18 cellular contexts compared by ENCODE assay signal in the genomic region with DNA sequence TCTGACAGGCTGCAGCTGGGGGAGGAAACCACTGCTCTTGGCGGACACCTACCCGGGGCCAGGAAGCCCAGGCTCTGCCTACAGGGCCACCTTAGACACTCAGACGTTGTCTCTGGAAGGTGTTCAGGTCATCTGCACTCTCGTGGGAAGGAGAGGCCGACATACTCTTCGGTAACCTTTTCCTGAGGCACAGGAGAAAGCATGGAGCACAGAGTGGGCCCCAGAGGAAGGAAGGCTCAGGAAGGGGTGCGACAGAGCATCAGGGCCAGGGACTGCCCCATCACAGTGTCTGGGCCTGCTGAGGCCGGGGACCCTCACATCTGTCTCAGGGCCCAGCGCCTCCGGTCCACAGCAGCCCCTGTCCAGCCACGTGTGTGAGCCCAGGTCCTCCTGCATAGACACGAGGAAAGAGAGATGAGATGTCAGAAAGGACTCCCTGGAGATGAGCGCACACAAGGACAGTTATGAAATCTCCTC. TPM values are rescaled to one million over a fixed set of nuclear protein-coding genes. Genes with fewer than 3 reads are reported as not detected.
DNase-seq lines count a peak whose midpoint lies in the region; ATAC-seq and TF ChIP-seq lines count a peak whose summit lies in the region.
"Had no signal": no experiment of that assay in that cellular context is flagged by ENCODE, and none has a peak within 500 bp of the region (broad histone marks: within the 10 kb centered on the region; RNA-seq: fewer than 3 reads in every experiment).

No MANE protein-coding gene starts in this region.

- ATAC-seq in stimulated activated effector memory CD8-positive, alpha-beta T cell treated with anti-CD3 and anti-CD28 coated beads, Interleukin-12 subunit alpha, Interleukin-12 subunit beta, amount 100 ng/mL, for 72 hours: no peak
- ATAC-seq in HG02884 (IDR thresholded peaks at IDR 0.05; ENCODE audit: unreplicated experiment): no peak
- ATAC-seq: left colon; stimulated activated memory B cell treated with anti-CD40 and anti-IgM and Interleukin-4, amounts not matched to agents 10 μg/mL and 1 μg/mL and 100 μg/mL, for 72 hours had no signal

- H3K4me3 ChIP-seq in OCI-LY7 (ENCODE audit: low read depth, low read length, poor library complexity, severe bottlenecking) (no peak overlapping the region), esophagus squamous epithelium (no peak overlapping the region), muscle layer of duodenum (ENCODE audit: low read depth in 1 of 2, low read length in 2 of 2) (no peak overlapping the region), testis (no peak overlapping the region)
- H3K4me3 ChIP-seq: upper lobe of left lung had no signal

- H3K27ac Mint-ChIP-seq in stimulated activated effector memory CD8-positive, alpha-beta T cell treated with anti-CD3 and anti-CD28 coated beads, Interleukin-12 subunit alpha, Interleukin-12 subunit beta, amount 100 ng/mL, for 72 hours: no peak overlapping the region
- H3K27ac Mint-ChIP-seq: stimulated activated memory B cell treated with anti-CD40 and anti-IgM and Interleukin-4, amounts not matched to agents 10 μg/mL and 1 μg/mL and 100 μg/mL, for 72 hours had no signal

- 0 out of 2 replicates have a peak overlapping the region, but pooled peaks have one; percentile 4 for H2AFZ ChIP-seq in OCI-LY7 (ENCODE audit: low read length)

- no peaks in the 10 kb centered on the region for H3K9me2 ChIP-seq in OCI-LY7 (ENCODE audit: insufficient read depth, low read length)

- H3K9me3 ChIP-seq in OCI-LY7 (ENCODE audit: low read length): no peaks in the 10 kb centered on the region
- H3K9me3 ChIP-seq in esophagus squamous epithelium: no peaks in the 10 kb centered on the region
- H3K9me3 ChIP-seq in muscle layer of duodenum (ENCODE audit: control insufficient read depth in 1 of 2, low read length in 2 of 2): no peaks in the 10 kb centered on the region
- H3K9me3 ChIP-seq in testis: no peaks in the 10 kb centered on the region
- H3K9me3 ChIP-seq: upper lobe of left lung had no signal

- H3K36me3 ChIP-seq in OCI-LY7 (ENCODE audit: insufficient read depth, low read length): no peaks in the 10 kb centered on the region
- no peaks in the 10 kb centered on the region for H3K36me3 ChIP-seq in esophagus squamous epithelium
- H3K36me3 ChIP-seq in muscle layer of duodenum (ENCODE audit: control insufficient read depth in 1 of 2, insufficient read depth in 2 of 2, low read length in 2 of 2): no peaks in the 10 kb centered on the region
- no peaks in the 10 kb centered on the region for H3K36me3 ChIP-seq in testis (ENCODE audit: low read depth, missing control alignments)
- H3K36me3 ChIP-seq: upper lobe of left lung had no signal

- no peak for TF ChIP-seq CTCF in OCI-LY7 (conservative IDR thresholded peaks at IDR 0.05; ENCODE audit: low read length)
- no peak for TF ChIP-seq CTCF in esophagus squamous epithelium (IDR thresholded peaks at IDR 0.05)
- no peak for TF ChIP-seq CTCF in testis (IDR thresholded peaks at IDR 0.05)

- no peaks in the 10 kb centered on the region for H3K9me3 Mint-ChIP-seq in stimulated activated effector memory CD8-positive, alpha-beta T cell treated with anti-CD3 and anti-CD28 coated beads, Interleukin-12 subunit alpha, Interleukin-12 subunit beta, amount 100 ng/mL, for 72 hours
- H3K9me3 Mint-ChIP-seq: stimulated activated memory B cell treated with anti-CD40 and anti-IgM and Interleukin-4, amounts not matched to agents 10 μg/mL and 1 μg/mL and 100 μg/mL, for 72 hours had no signal

- intact Hi-C loops in OCI-LY7 (cut with micrococcal nuclease; ENCODE audit: unreplicated experiment) (no loop called here), esophagus squamous epithelium (cut with DNase I) (no loop called here), testis (cut with DNase I; ENCODE audit: low total_unique reads) (no loop called here)

- H4K20me1 ChIP-seq in OCI-LY7 (ENCODE audit: insufficient read depth, low read length): no peaks in the 10 kb centered on the region

- H3K27me3 ChIP-seq in esophagus squamous epithelium (no peaks in the 10 kb centered on the region), muscle layer of duodenum (ENCODE audit: low read depth, low read length) (no peaks in the 10 kb centered on the region), testis (no peaks in the 10 kb centered on the region)
- H3K27me3 ChIP-seq: upper lobe of left lung had no signal

- POLR2A ChIA-PET in OCI-LY7 (lab: Charles Lee): no interaction called here

- CTCF ChIA-PET in OCI-LY7 (lab: Charles Lee; ENCODE audit: unreplicated experiment): no interaction called here

- no peaks in the 10 kb centered on the region for H3K4me1 ChIP-seq in OCI-LY7 (ENCODE audit: insufficient read depth, low read length, poor library complexity, severe bottlenecking)
- H3K4me1 ChIP-seq in esophagus squamous epithelium: peaks cover 0 to 38% (median 14%) of the 10 kb centered on the region in 3 donors
- H3K4me1 ChIP-seq in muscle layer of duodenum (ENCODE audit: control insufficient read depth in 1 of 2, insufficient read depth in 2 of 2, low read length in 2 of 2): peaks cover 29 to 60% of the 10 kb centered on the region in 2 donors
- peaks cover 26% of the 10 kb centered on the region for H3K4me1 ChIP-seq in testis

- H3K4me3 Mint-ChIP-seq in stimulated activated effector memory CD8-positive, alpha-beta T cell treated with anti-CD3 and anti-CD28 coated beads, Interleukin-12 subunit alpha, Interleukin-12 subunit beta, amount 100 ng/mL, for 72 hours: no peak overlapping the region
- H3K4me3 Mint-ChIP-seq: stimulated activated memory B cell treated with anti-CD40 and anti-IgM and Interleukin-4, amounts not matched to agents 10 μg/mL and 1 μg/mL and 100 μg/mL, for 72 hours had no signal

- no peaks in the 10 kb centered on the region for H3K4me1 Mint-ChIP-seq in stimulated activated effector memory CD8-positive, alpha-beta T cell treated with anti-CD3 and anti-CD28 coated beads, Interleukin-12 subunit alpha, Interleukin-12 subunit beta, amount 100 ng/mL, for 72 hours
- H3K4me1 Mint-ChIP-seq: stimulated activated memory B cell treated with anti-CD40 and anti-IgM and Interleukin-4, amounts not matched to agents 10 μg/mL and 1 μg/mL and 100 μg/mL, for 72 hours had no signal

- no peak for TF ChIP-seq POLR2A in esophagus squamous epithelium (IDR thresholded peaks at IDR 0.05)
- no peak for TF ChIP-seq POLR2A in testis (IDR thresholded peaks at IDR 0.05)

- H3K79me2 ChIP-seq in OCI-LY7 (ENCODE audit: insufficient read depth, low read depth, low read length): no peaks in the 10 kb centered on the region

- no TSS peak for BruUV-seq in OCI-LY7 (replicated peaks; lab: Mats Ljungman, UMichigan)

- 56 to 74% methylated on average over 2 to 10 of the region's 13 CpGs for WGBS in esophagus squamous epithelium, 2 donors
- WGBS in testis, 2 donors: 69% methylated on average over 11 to 13 of the region's 13 CpGs

- no peak for DNase-seq in OCI-LY7 (ENCODE audit: low spot score)
- DNase-seq in esophagus squamous epithelium (lab: John Stamatoyannopoulos, UW): no peak
- DNase-seq in testis: no peak
- DNase-seq in stimulated activated effector memory CD8-positive, alpha-beta T cell treated with anti-CD3 and anti-CD28 coated beads, Interleukin-12 subunit alpha, Interleukin-12 subunit beta, amount 100 ng/mL, for 72 hours (ENCODE audit: low spot score in 2 of 2): no peak
- no peak for DNase-seq in anterior cingulate cortex (lab: John Stamatoyannopoulos, UW)
- DNase-seq: activated CD4-positive, CD25-positive, alpha-beta regulatory T cell treated with anti-CD3 and anti-CD28 coated beads, Interleukin-2, amount 50 U/mL, for 72 hours; amniotic stem cell; cerebellar nuclear complex; DMS79 treated with DMSO at 0.1 percent for 48 hours; NCI-H1105 treated with DMSO at 0.1 percent for 48 hours; NCI-H2171; NCI-H82 had no signal

- H3K4me2 ChIP-seq in OCI-LY7 (ENCODE audit: low read length): no peak overlapping the region

- no peaks in the 10 kb centered on the region for H3K36me3 Mint-ChIP-seq in stimulated activated effector memory CD8-positive, alpha-beta T cell treated with anti-CD3 and anti-CD28 coated beads, Interleukin-12 subunit alpha, Interleukin-12 subunit beta, amount 100 ng/mL, for 72 hours
- H3K36me3 Mint-ChIP-seq: stimulated activated memory B cell treated with anti-CD40 and anti-IgM and Interleukin-4, amounts not matched to agents 10 μg/mL and 1 μg/mL and 100 μg/mL, for 72 hours had no signal

- no peak overlapping the region for H3K27ac ChIP-seq in OCI-LY7 (ENCODE audit: low read depth, low read length, poor library complexity, severe bottlenecking)
- peak overlapping the region in 3 of 4 donors; percentile 28 to 84 (median 66) for H3K27ac ChIP-seq in esophagus squamous epithelium
- peak overlapping the region; percentile 81 for H3K27ac ChIP-seq in muscle layer of duodenum (ENCODE audit: low read length)
- peak overlapping the region; percentile 58 to 59 for H3K27ac ChIP-seq in testis

RNA-seq across cellular contexts. Expression of a gene that starts 18.2 kb away (rescaled TPM):
- not detected in 2 replicates for total RNA-seq in OCI-LY7 (2014; rRNA removed; shearing (Covaris generic))
- total RNA-seq in OCI-LY7 (2022): not detected in 2 replicates
- total RNA-seq in esophagus squamous epithelium: 1 to 10 TPM; 1.7 to 6.1 (median 2.4) TPM
- 10 to 100 TPM; 15.6 to 16.5 TPM for total RNA-seq in testis
- polyA plus RNA-seq in testis (ENCODE audit: insufficient read depth, low read depth, low replicate concordance): 8.9 TPM
- total RNA-seq: HT-29 had no signal
